In genomic region chr4:165199722-165200121, GRCh38 we compare ENCODE assay signal across 19 cellular contexts. TPM values are rescaled to one million over a fixed set of nuclear protein-coding genes. Genes with fewer than 3 reads are reported as not detected.
DNase-seq lines count a peak whose midpoint lies in the region; ATAC-seq, FAIRE-seq and TF ChIP-seq lines count a peak whose summit lies in the region.
"Had no signal": no experiment of that assay in that cellular context is flagged by ENCODE, and none has a peak within 500 bp of the region (broad histone marks: within the 10 kb centered on the region; RNA-seq: fewer than 3 reads in every experiment).

No MANE protein-coding gene starts in this region.

- intact Hi-C loops in PC-9 (cut with micrococcal nuclease; ENCODE audit: unreplicated experiment), result loop anchor here (10.0 kb wide), 1 partner anchor 265 kb away; no protein-coding TSS in a partner anchor
- intact Hi-C loops in prostate gland (cut with DNase I), result no loop called here

- in situ Hi-C loops in GM23248 (cut with MboI), result no loop called here

- H2AFZ ChIP-seq in GM23248, result no peak overlapping the region
- no peak overlapping the region for H2AFZ ChIP-seq in PC-9

- H3K36me3 ChIP-seq in GM23248 (ENCODE audit: low read depth), result no peaks in the 10 kb centered on the region
- H3K36me3 ChIP-seq in PC-9 (ENCODE audit: low read depth), result no peaks in the 10 kb centered on the region
- no peaks in the 10 kb centered on the region for H3K36me3 ChIP-seq in bronchial epithelial cell (ENCODE audit: control insufficient read depth, insufficient read depth, low read length)
- H3K36me3 ChIP-seq in prostate gland, result no peaks in the 10 kb centered on the region

- TF ChIP-seq POLR2A in prostate gland (IDR thresholded peaks at IDR 0.05), result no peak

- DNase-seq in GM23248, result peak; percentile 41
- peak; percentile 82 for DNase-seq in PC-9
- DNase-seq in bronchial epithelial cell (ENCODE audit: low read depth), result peak; percentile 79
- DNase-seq in prostate gland (ENCODE audit: low spot score), result peak; percentile 48
- no peak for DNase-seq in cerebellar nuclear complex (lab: John Stamatoyannopoulos, UW)
- no peak for DNase-seq in D341Med (ENCODE audit: low spot score)
- DNase-seq: activated CD4-positive, alpha-beta T cell treated with anti-CD3 and anti-CD28 coated beads for 36 hours; activated CD8-positive, alpha-beta memory T cell treated with anti-CD3 and anti-CD28 coated beads, Interleukin-2, amount 50 U/mL, for 4 hours; dermis blood vessel endothelial cell; glutamatergic neuron; left ventricle myocardium superior; NCI-H146; NCI-H2227 treated with DMSO at 0.1 percent for 48 hours; RPMI8226; stimulated activated CD4-positive, alpha-beta T cell treated with anti-CD3 and anti-CD28 coated beads, Interleukin-2, amount 100 ng/mL, for 24 hours; stimulated activated naive CD8-positive, alpha-beta T cell treated with anti-CD3 and anti-CD28 coated beads, Interleukin-15, amount 100 ng/mL, for 72 hours; SW 1271 had no signal

- no peaks in the 10 kb centered on the region for H3K79me2 ChIP-seq in GM23248 (ENCODE audit: insufficient read depth)
- H3K79me2 ChIP-seq in PC-9 (ENCODE audit: low read depth), result no peaks in the 10 kb centered on the region

- H3K4me2 ChIP-seq in GM23248 (ENCODE audit: unreplicated experiment), result no peak overlapping the region
- peak overlapping the region; percentile 72 for H3K4me2 ChIP-seq in PC-9

- H3K9ac ChIP-seq in GM23248, result no peak overlapping the region

- POLR2A ChIA-PET in PC-9 (lab: Charles Lee; ENCODE audit: unreplicated experiment), result interaction anchor here (0.6 kb wide), 1 partner anchor 9 kb away, joined by 4 read pairs; no protein-coding TSS in a partner anchor

- H3K9me3 ChIP-seq in GM23248 (ENCODE audit: low read depth), result no peaks in the 10 kb centered on the region
- no peaks in the 10 kb centered on the region for H3K9me3 ChIP-seq in PC-9 (ENCODE audit: insufficient read depth, low read depth)
- no peaks in the 10 kb centered on the region for H3K9me3 ChIP-seq in prostate gland

- H3K4me1 ChIP-seq in GM23248 (ENCODE audit: insufficient read depth) (peaks cover 43% of the 10 kb centered on the region), PC-9 (replicated peaks; ENCODE audit: insufficient read depth) (peaks cover 47% of the 10 kb centered on the region), prostate gland (replicated peaks) (no peaks in the 10 kb centered on the region)

- no peak for TF ChIP-seq CTCF in PC-9 (conservative IDR thresholded peaks at IDR 0.05)
- no peak for TF ChIP-seq CTCF in bronchial epithelial cell (IDR thresholded peaks at IDR 0.05; ENCODE audit: insufficient read depth, low read length, severe bottlenecking)
- no peak for TF ChIP-seq CTCF in prostate gland (IDR thresholded peaks at IDR 0.05)

- BruUV-seq in PC-9 (replicated peaks; lab: Mats Ljungman, UMichigan), result no TSS peak

- H3K9me2 ChIP-seq in GM23248 (ENCODE audit: insufficient read depth), result no peaks in the 10 kb centered on the region
- H3K9me2 ChIP-seq in PC-9 (ENCODE audit: insufficient read depth), result no peaks in the 10 kb centered on the region

- H4K20me1 ChIP-seq in GM23248 (ENCODE audit: insufficient read depth), result no peaks in the 10 kb centered on the region
- no peaks in the 10 kb centered on the region for H4K20me1 ChIP-seq in PC-9 (ENCODE audit: insufficient read depth)

- no peak overlapping the region for H3K4me3 ChIP-seq in GM23248
- no peak overlapping the region for H3K4me3 ChIP-seq in PC-9
- H3K4me3 ChIP-seq in bronchial epithelial cell (ENCODE audit: low read depth, low read length), result no peak overlapping the region
- H3K4me3 ChIP-seq in prostate gland, result no peak overlapping the region

- no peak for FAIRE-seq in bronchial epithelial cell (lab: Jason Lieb, UNC)
- FAIRE-seq: HTR-8/SVneo had no signal

- WGBS in GM23248 (ENCODE audit: low coverage in 1 of 2, low lambda C conversion rate in 2 of 2, missing lambda C conversion rate in 2 of 2), 2 experiments, result 92 to 94% methylated on average over 2 of the region's 2 CpGs
- WGBS in prostate gland, result 55% methylated on average over 2 of the region's 2 CpGs

- CTCF ChIA-PET in PC-9 (lab: Charles Lee), result no interaction called here

- H3K27ac ChIP-seq in GM23248, result no peak overlapping the region
- H3K27ac ChIP-seq in PC-9, result peak overlapping the region; percentile 67
- H3K27ac ChIP-seq in prostate gland, result no peak overlapping the region

- H3F3A ChIP-seq in GM23248 (ENCODE audit: insufficient read depth) (peaks cover 29% of the 10 kb centered on the region), PC-9 (ENCODE audit: insufficient read depth, low read depth) (peaks cover 25% of the 10 kb centered on the region)

- no peaks in the 10 kb centered on the region for H3K27me3 ChIP-seq in GM23248 (replicated peaks; ENCODE audit: insufficient read depth)
- H3K27me3 ChIP-seq in PC-9 (ENCODE audit: insufficient read depth, low read depth), result no peaks in the 10 kb centered on the region
- H3K27me3 ChIP-seq in bronchial epithelial cell (ENCODE audit: control insufficient read depth, insufficient read depth, low read length), result no peaks in the 10 kb centered on the region
- H3K27me3 ChIP-seq in prostate gland (replicated peaks; ENCODE audit: insufficient read depth), result no peaks in the 10 kb centered on the region

- no peak for ATAC-seq in GM18907 (IDR thresholded peaks at IDR 0.05; ENCODE audit: unreplicated experiment)
- ATAC-seq: activated CD4-positive, alpha-beta T cell treated with anti-CD3 and anti-CD28 coated beads for 36 hours; left ventricle myocardium superior had no signal

RNA-seq across cellular contexts. Expression of gene KLHL2, which starts 7.6 kb away (rescaled TPM):
- total RNA-seq in GM23248 (2014; rRNA removed; shearing (Covaris generic)), result 14.8 and 20.2 TPM in 2 replicates
- 10.9 and 11.0 TPM in 2 replicates for polyA plus RNA-seq in GM23248 (2016; fragmentation: Nextera tagmentation; extraction: Ambion mirVana)
- total RNA-seq in PC-9 (2021) (26.4 and 27.2 TPM in 2 replicates), bronchial epithelial cell (49.2 and 52.6 TPM in 2 replicates), prostate gland (10 to 100 TPM; 20.4 to 22.2 TPM)

Comparison
In these comparisons a context has a peak if more than half of its experiments do, and no peak if none do; other contexts are left out.
1. DNase-seq: peak in GM23248 (single experiment), PC-9 (2 of 2), bronchial epithelial cell (single experiment) and prostate gland (single experiment); none in cerebellar nuclear complex (0 of 2) and D341Med (single experiment).